8 cellular contexts compared by ENCODE assay signal in genomic region chr19:43575156-43575950, GRCh38. TPM values are rescaled to one million over a fixed set of nuclear protein-coding genes. Genes with fewer than 3 reads are reported as not detected.
DNase-seq lines count a peak whose midpoint lies in the region; ATAC-seq and TF ChIP-seq lines count a peak whose summit lies in the region.

TSS of gene PINLYP (plus strand) at chr19:43575801. CDS start at chr19:43577192, 1,391 bp downstream.
TSS of gene XRCC1 (minus strand) at chr19:43575527. CDS start at chr19:43575458, 69 bp downstream.

- H3K27me3 ChIP-seq in esophagus muscularis mucosa (no peaks in the 10 kb centered on the region), muscle layer of duodenum (ENCODE audit: low read depth, low read length) (no peaks in the 10 kb centered on the region)

- TF ChIP-seq POLR2A in esophagus muscularis mucosa (IDR thresholded peaks at IDR 0.05; ENCODE audit: low read depth), result peak; percentile 51

- intact Hi-C loops in esophagus muscularis mucosa (cut with DNase I), result loop anchor here (5.0 kb wide), 1 partner anchor 38 kb away; no protein-coding TSS in a partner anchor

- peaks cover 13 to 36% (median 32%) of the 10 kb centered on the region in 4 donors for H3K4me1 ChIP-seq in esophagus muscularis mucosa
- peaks cover 7 to 9% of the 10 kb centered on the region in 2 donors for H3K4me1 ChIP-seq in muscle layer of duodenum (ENCODE audit: control insufficient read depth in 1 of 2, insufficient read depth in 2 of 2, low read length in 2 of 2)

- peak; percentile 90 for ATAC-seq in GM21717 (IDR thresholded peaks at IDR 0.05; ENCODE audit: unreplicated experiment)

- H3K9me3 ChIP-seq in esophagus muscularis mucosa, result no peaks in the 10 kb centered on the region
- H3K9me3 ChIP-seq in muscle layer of duodenum (ENCODE audit: control insufficient read depth in 1 of 2, low read length in 2 of 2), result no peaks in the 10 kb centered on the region

- peak within 1 kb of the TSS; percentile 82 to 89 (median 87) for H3K27ac ChIP-seq in esophagus muscularis mucosa (replicated peaks in 1 of 4)
- peak within 1 kb of the TSS; percentile 97 for H3K27ac ChIP-seq in muscle layer of duodenum (ENCODE audit: low read length)

- in situ Hi-C loops in KBM-7 (cut with MboI; ENCODE audit: low pct_unique_long_range_greater_than_20kb, low sequenced_read_pairs), result no loop called here

- H3K36me3 ChIP-seq in esophagus muscularis mucosa (peaks cover 0 to 31% (median 5%) of the 10 kb centered on the region in 4 donors), muscle layer of duodenum (ENCODE audit: control insufficient read depth in 1 of 2, insufficient read depth in 2 of 2, low read length in 2 of 2) (peaks cover 3 to 4% of the 10 kb centered on the region in 2 donors)

- WGBS in esophagus muscularis mucosa, result under 1% methylated on average over 24 of the region's 51 CpGs

- DNase-seq in DMS153 treated with DMSO at 0.1 percent for 48 hours (lab: John Stamatoyannopoulos, UW; ENCODE audit: unreplicated experiment) (peak; percentile 96), KBM-7 (peak; percentile 99), esophagus muscularis mucosa (ENCODE audit: extremely low spot score) (peak; percentile 99)
- DNase-seq in activated T-cell treated with anti-CD3 and anti-CD28 coated beads, Interleukin-2, amount 50 U/mL, for 48 hours, result peak; percentile 95 to 97
- DNase-seq in stimulated activated CD8-positive, alpha-beta memory T cell treated with anti-CD3 and anti-CD28 coated beads, Interleukin-7, amount 100 ng/mL, for 4 hours (ENCODE audit: low read depth in 2 of 2), result peak; percentile 91 to 94

- TF ChIP-seq EP300 in esophagus muscularis mucosa (IDR thresholded peaks at IDR 0.05), result no peak

- H3K4me3 ChIP-seq in esophagus muscularis mucosa (peak within 1 kb of the TSS; percentile 71 to 84 (median 78)), muscle layer of duodenum (ENCODE audit: low read depth in 1 of 2, low read length in 2 of 2) (peak within 1 kb of the TSS; percentile 97 to 100)

- TF ChIP-seq CTCF in esophagus muscularis mucosa (IDR thresholded peaks at IDR 0.05), result no peak

TF ChIP-seq in PFSK-1, 5 proteins besides CTCF, POLR2A, EP300 and RAD21:
- TF ChIP-seq FOXP2 (optimal IDR thresholded peaks at IDR 0.05; ENCODE audit: borderline replicate concordance, extremely low read depth, extremely low read length, insufficient read depth) (peak; percentile 70), SIN3A (IDR thresholded peaks at IDR 0.05; ENCODE audit: borderline replicate concordance, insufficient read depth, low read length) (no peak), POLR2AphosphoS5 (IDR thresholded peaks at IDR 0.05; ENCODE audit: low read depth, low read length) (peak; percentile 56; the same call in 1 of the 2 replicates), TAF1 (IDR thresholded peaks at IDR 0.05; ENCODE audit: borderline replicate concordance, insufficient read depth, low read length) (no peak), REST (IDR thresholded peaks at IDR 0.05; ENCODE audit: insufficient read depth in 1 of 2, low read depth in 2 of 2, low read length in 2 of 2) (no peak)

RNA-seq across cellular contexts. Expression of gene PINLYP, which starts in this region (rescaled TPM):
- polyA plus RNA-seq in PFSK-1 (2012; ENCODE audit: insufficient read length, low read depth), result 0.63 TPM
- total RNA-seq in esophagus muscularis mucosa, result 1 to 10 TPM; 3.3 to 6.2 (median 4.9) TPM

RNA-seq across cellular contexts. Expression of gene XRCC1, which starts in this region (rescaled TPM):
- polyA plus RNA-seq in PFSK-1 (2012; ENCODE audit: insufficient read length, low read depth), result 35.7 TPM
- 10 to 100 TPM; 21.2 to 27.2 (median 24.4) TPM for total RNA-seq in esophagus muscularis mucosa

Comparison
In these comparisons a context has a peak if more than half of its experiments do, and no peak if none do; other contexts are left out.
1. Peak in every context shown above with its lines: DNase-seq, ATAC-seq, H3K4me3 ChIP-seq and H3K27ac ChIP-seq.